Comparison of ENCODE assay signal across 16 cellular contexts in the genomic region with DNA sequence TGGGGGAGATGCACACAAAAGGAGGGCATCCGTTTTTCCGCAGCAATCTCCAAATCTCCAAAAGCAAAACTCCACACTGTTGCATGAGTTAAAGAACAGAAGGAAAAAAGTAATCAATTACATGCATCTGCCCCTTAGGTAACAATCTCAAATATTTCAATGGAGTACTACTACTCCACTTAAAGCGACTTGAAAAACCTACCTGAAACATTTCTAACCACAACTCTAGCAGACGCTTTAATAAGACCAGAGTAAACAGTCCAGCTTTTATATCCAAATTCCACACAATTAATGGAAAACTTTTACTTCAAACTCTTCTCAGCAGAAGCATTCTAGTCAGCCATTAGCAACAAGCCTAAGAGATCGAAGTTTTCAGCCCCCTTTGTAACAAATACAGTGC.
"Had no signal": no experiment of that assay in that cellular context is flagged by ENCODE, and none has a peak within 500 bp of the region (broad histone marks: within the 10 kb centered on the region; RNA-seq: fewer than 3 reads in every experiment).

No MANE protein-coding gene starts in this region.

- H3K9me3 ChIP-seq: sigmoid colon, thoracic aorta had no signal

- ATAC-seq: activated CD8-positive, alpha-beta memory T cell treated with anti-CD3 and anti-CD28 coated beads, Interleukin-2, amount 10 ng/mL, durations not matched to agents 7 days and 5 days; natural killer cell treated with Interleukin-12 subunit alpha and Interleukin-12 subunit beta and Interleukin-15 and Interleukin-18, amount 100 ng/mL, for 72 hours; stimulated activated naive B cell treated with anti-CD40 and anti-IgM and Interleukin-4, amounts not matched to agents 10 μg/mL and 1 μg/mL and 100 μg/mL, for 72 hours had no signal

- H3K27me3 ChIP-seq: sigmoid colon had no signal

- H3K27ac Mint-ChIP-seq: activated CD8-positive, alpha-beta memory T cell treated with anti-CD3 and anti-CD28 coated beads, Interleukin-2, amount 10 ng/mL, durations not matched to agents 7 days and 5 days; dendritic cell treated with granulocyte-macrophage colony-stimulating factor and Interleukin-4, amounts not matched to agents 40 ng/mL and 50 ng/mL, for 4 days; stimulated activated naive B cell treated with anti-CD40 and anti-IgM and Interleukin-4, amounts not matched to agents 10 μg/mL and 1 μg/mL and 100 μg/mL, for 72 hours had no signal

- H3K27me3 Mint-ChIP-seq: activated CD8-positive, alpha-beta memory T cell treated with anti-CD3 and anti-CD28 coated beads, Interleukin-2, amount 10 ng/mL, durations not matched to agents 7 days and 5 days; dendritic cell treated with granulocyte-macrophage colony-stimulating factor and Interleukin-4, amounts not matched to agents 40 ng/mL and 50 ng/mL, for 4 days; natural killer cell treated with Interleukin-12 subunit alpha and Interleukin-12 subunit beta and Interleukin-15 and Interleukin-18, amount 100 ng/mL, for 72 hours; stimulated activated naive B cell treated with anti-CD40 and anti-IgM and Interleukin-4, amounts not matched to agents 10 μg/mL and 1 μg/mL and 100 μg/mL, for 72 hours had no signal

- H3K9me3 Mint-ChIP-seq: dendritic cell treated with granulocyte-macrophage colony-stimulating factor and Interleukin-4, amounts not matched to agents 40 ng/mL and 50 ng/mL, for 4 days; natural killer cell treated with Interleukin-12 subunit alpha and Interleukin-12 subunit beta and Interleukin-15 and Interleukin-18, amount 100 ng/mL, for 72 hours; stimulated activated naive B cell treated with anti-CD40 and anti-IgM and Interleukin-4, amounts not matched to agents 10 μg/mL and 1 μg/mL and 100 μg/mL, for 72 hours had no signal

- H3K27ac ChIP-seq: sigmoid colon, thoracic aorta had no signal

- H3K4me3 Mint-ChIP-seq: activated CD8-positive, alpha-beta memory T cell treated with anti-CD3 and anti-CD28 coated beads, Interleukin-2, amount 10 ng/mL, durations not matched to agents 7 days and 5 days; dendritic cell treated with granulocyte-macrophage colony-stimulating factor and Interleukin-4, amounts not matched to agents 40 ng/mL and 50 ng/mL, for 4 days; natural killer cell treated with Interleukin-12 subunit alpha and Interleukin-12 subunit beta and Interleukin-15 and Interleukin-18, amount 100 ng/mL, for 72 hours; stimulated activated naive B cell treated with anti-CD40 and anti-IgM and Interleukin-4, amounts not matched to agents 10 μg/mL and 1 μg/mL and 100 μg/mL, for 72 hours had no signal

- DNase-seq: activated CD4-positive, alpha-beta T cell treated with anti-CD3 and anti-CD28 coated beads, Interleukin-2, amount 50 U/mL, for 48 hours; activated CD4-positive, CD25-positive, alpha-beta regulatory T cell treated with anti-CD3 and anti-CD28 coated beads, Interleukin-2, amount 50 U/mL, for 72 hours; activated CD8-positive, alpha-beta memory T cell treated with anti-CD3 and anti-CD28 coated beads, Interleukin-2, amount 10 ng/mL, durations not matched to agents 7 days and 5 days; activated effector memory CD4-positive, alpha-beta T cell treated with Interleukin-2 at 50 U/mL for 16 hours; activated naive CD4-positive, alpha-beta T cell treated with anti-CD3 and anti-CD28 coated beads, Interleukin-2, amount 50 U/mL, for 16 hours; effector CD8-positive, alpha-beta T cell; nucleus accumbens; posterior cingulate gyrus; sigmoid colon; stimulated activated CD4-positive, alpha-beta T cell treated with anti-CD3 and anti-CD28 coated beads, Interleukin-4, amount 100 ng/mL, for 4 hours; stimulated activated naive B cell treated with anti-CD40 and anti-IgM and Interleukin-4, amounts not matched to agents 10 μg/mL and 1 μg/mL and 100 μg/mL, for 72 hours; SW 1271; T-helper 9 cell had no signal

- H3K4me3 ChIP-seq: sigmoid colon, thoracic aorta had no signal

- H3K36me3 Mint-ChIP-seq: natural killer cell treated with Interleukin-12 subunit alpha and Interleukin-12 subunit beta and Interleukin-15 and Interleukin-18, amount 100 ng/mL, for 72 hours had no signal
